ENCODE assay signal across 8 cellular contexts in genomic region chr1:167599839-167600581, GRCh38. TPM values are rescaled to one million over a fixed set of nuclear protein-coding genes. Genes with fewer than 3 reads are reported as not detected.
DNase-seq lines count a peak whose midpoint lies in the region; ATAC-seq and TF ChIP-seq lines count a peak whose summit lies in the region.

No MANE protein-coding gene starts in this region.

- H3K4me3 ChIP-seq in AG04449 (ENCODE audit: low read depth, low read length) = no peak overlapping the region
- H3K4me3 ChIP-seq in heart left ventricle = peak overlapping the region in 1 of 12 donors; percentile 23

- peak; percentile 84 for ATAC-seq in HG02798 (IDR thresholded peaks at IDR 0.05; ENCODE audit: poor library complexity, unreplicated experiment)
- ATAC-seq in heart left ventricle = peak; percentile 83 to 86 (median 86)

- POLR2A ChIA-PET in AG04449 (lab: Yijun Ruan, JAX) (no interaction called here), HEK293T (lab: Yijun Ruan, JAX) (interaction anchor here (1.0 to 1.1 kb wide), 2 partner anchors 13 to 35 kb away, joined by 3 read pairs; no protein-coding TSS in a partner anchor)

- intact Hi-C loops in heart left ventricle (cut with DNase I) = loop anchor here (1.0 to 10.0 kb wide), 7 partner anchors 29 to 205 kb away; partner anchors contain the start of gene RCSD1 (in 1 of the 10)

- CTCF ChIA-PET in AG04449 (lab: Yijun Ruan, JAX) (interaction anchor here (0.6 to 7.6 kb wide), 23 partner anchors 9 to 483 kb away, joined by 3 to 250 read pairs (median 3); partner anchors contain the start of gene RCSD1), HEK293T (lab: Yijun Ruan, JAX) (interaction anchor here (0.6 to 2.2 kb wide), 5 partner anchors 17 to 88 kb away, joined by 3 to 21 read pairs (median 3); no protein-coding TSS in a partner anchor)

- H3K27me3 ChIP-seq in heart left ventricle = no peaks in the 10 kb centered on the region

- no peak for TF ChIP-seq POLR2A in heart left ventricle (IDR thresholded peaks at IDR 0.05)

- WGBS in heart left ventricle, 4 donors = 15 to 22% (median 17%) methylated on average over 6 of the region's 6 CpGs

- TF ChIP-seq CTCF in AG04449 (IDR thresholded peaks at IDR 0.05; ENCODE audit: insufficient read depth, low read length, missing control alignments) (peak; percentile 44), GM12874 (IDR thresholded peaks at IDR 0.05; ENCODE audit: insufficient read depth, low read depth, low read length) (peak; percentile 40; the same call in 1 of the 2 replicates), heart left ventricle (IDR thresholded peaks at IDR 0.05) (peak; percentile 44 to 85 (median 72))

- H3K4me1 ChIP-seq in heart left ventricle = peaks cover 15 to 41% (median 31%) of the 10 kb centered on the region in 12 donors

- peak overlapping the region in 6 of 12 donors; percentile 12 to 80 (median 52) for H3K27ac ChIP-seq in heart left ventricle

- DNase-seq in AG04449 (ENCODE audit: low read depth, low spot score) (no peak), NCI-H446 (lab: John Stamatoyannopoulos, UW) (peak; percentile 12 to 58), heart left ventricle (peak in 4 of 5 donors; percentile 41 to 57 (median 52)), smooth muscle cell of the brain vasculature (ENCODE audit: low read depth, low spot score) (peak; percentile 36), HEK293T (ENCODE audit: extremely low spot score) (no peak)
- DNase-seq in activated naive CD4-positive, alpha-beta T cell treated with anti-CD3 and anti-CD28 coated beads, Interleukin-2, amount 50 U/mL, for 16 hours = peak; percentile 34

- H3K9me3 ChIP-seq in heart left ventricle = no peaks in the 10 kb centered on the region

- no peaks in the 10 kb centered on the region for H3K36me3 ChIP-seq in heart left ventricle

TF ChIP-seq in HEK293T, 16 proteins besides CTCF, POLR2A, EP300 and RAD21:
- TF ChIP-seq LEF1 (IDR thresholded peaks at IDR 0.05; ENCODE audit: borderline replicate concordance) = no peak
- TF ChIP-seq NFRKB (IDR thresholded peaks at IDR 0.05) = no peak
- no peak for TF ChIP-seq FOXM1 (IDR thresholded peaks at IDR 0.05; ENCODE audit: borderline replicate concordance)
- TF ChIP-seq FOXA1 (IDR thresholded peaks at IDR 0.05) = no peak
- TF ChIP-seq SUZ12 (IDR thresholded peaks at IDR 0.05) = no peak
- TF ChIP-seq HDGF (IDR thresholded peaks at IDR 0.05; ENCODE audit: borderline replicate concordance) = no peak
- TF ChIP-seq ARNT (IDR thresholded peaks at IDR 0.05) = no peak
- TF ChIP-seq PKNOX1 (IDR thresholded peaks at IDR 0.05) = no peak
- no peak for TF ChIP-seq ZNF384 (IDR thresholded peaks at IDR 0.05)
- no peak for TF ChIP-seq ELF4 (IDR thresholded peaks at IDR 0.05)
- no peak for TF ChIP-seq CTBP1 (IDR thresholded peaks at IDR 0.05; ENCODE audit: borderline replicate concordance)
- no peak for TF ChIP-seq FOXK2 (IDR thresholded peaks at IDR 0.05)
- no peak for TF ChIP-seq L3MBTL2 (conservative IDR thresholded peaks at IDR 0.05)
- no peak for TF ChIP-seq SP1 (IDR thresholded peaks at IDR 0.05)
- no peak for TF ChIP-seq TARDBP (IDR thresholded peaks at IDR 0.05)
- no peak for TF ChIP-seq BHLHE40 (IDR thresholded peaks at IDR 0.05; ENCODE audit: borderline replicate concordance)

RNA-seq across cellular contexts. Expression of gene RCSD1, which starts 30.0 kb away (rescaled TPM):
- total RNA-seq in heart left ventricle = 10 to 100 TPM; 25.0 to 51.5 (median 38.1) TPM
- 10 to 100 TPM; 14.1 to 14.2 TPM for polyA plus RNA-seq in heart left ventricle

RNA-seq across cellular contexts. Expression of gene CREG1, which starts 46.4 kb away (rescaled TPM):
- total RNA-seq in heart left ventricle = 100 to 1,000 TPM in 3 of 9 donors, 10 to 100 TPM in 6; 64.1 to 176 (median 91.1) TPM
- 10 to 100 TPM; 31.3 to 39.1 TPM for polyA plus RNA-seq in heart left ventricle

Comparison
In these comparisons a context has a peak if more than half of its experiments do, and no peak if none do; other contexts are left out.
1. DNase-seq: peak in NCI-H446 (2 of 2), activated naive CD4-positive, alpha-beta T cell treated with anti-CD3 and anti-CD28 coated beads, Interleukin-2, amount 50 U/mL, for 16 hours (single experiment), heart left ventricle (4 of 5) and smooth muscle cell of the brain vasculature (single experiment); none in AG04449 (single experiment) and HEK293T (single experiment).
2. Peak in every context shown above with its lines, with median percentiles within 50 percentile points of each other: CTCF ChIP-seq.